Comparison of ENCODE assay signal across 24 cellular contexts in genomic region chr2:212271583-212271982, GRCh38.
"Had no signal": no experiment of that assay in that cellular context is flagged by ENCODE, and none has a peak within 500 bp of the region (broad histone marks: within the 10 kb centered on the region; RNA-seq: fewer than 3 reads in every experiment).

No MANE protein-coding gene starts in this region.

- H2AFZ ChIP-seq: hepatocyte had no signal

- H3K4me2 ChIP-seq: hepatocyte had no signal

- H3K4me1 ChIP-seq: esophagus squamous epithelium, foreskin keratinocyte, gastroesophageal sphincter, heart left ventricle, left lung, lower lobe of right lung had no signal

- H3K79me2 ChIP-seq: hepatocyte had no signal

- H3K4me1 Mint-ChIP-seq: naive B cell had no signal

- DNase-seq: dermis blood vessel endothelial cell; dorsolateral prefrontal cortex; effector CD4-positive, alpha-beta T cell; effector memory CD4-positive, alpha-beta T cell; erythroblast; esophagus squamous epithelium; heart left ventricle; hypothalamus; left cardiac atrium; left lung; left ventricle myocardium superior; lower lobe of right lung; mesenchymal stem cell; mucosa of descending colon; naive B cell had no signal

- H3K9me3 ChIP-seq: esophagus squamous epithelium, gastroesophageal sphincter, heart left ventricle, left lung, lower lobe of right lung, mucosa of descending colon had no signal

- H3K36me3 ChIP-seq: esophagus squamous epithelium, gastroesophageal sphincter, heart left ventricle, left lung, lower lobe of right lung had no signal

- H3K27ac Mint-ChIP-seq: mesothelial cell of epicardium, naive B cell had no signal

- H3K27ac ChIP-seq: coronary artery, dorsolateral prefrontal cortex, epithelial cell of prostate, esophagus squamous epithelium, foreskin keratinocyte, gastroesophageal sphincter, heart left ventricle, hepatocyte, left lung, lower lobe of right lung had no signal

- H3K36me3 Mint-ChIP-seq: mesothelial cell of epicardium, naive B cell had no signal

- H3K27me3 ChIP-seq: dorsolateral prefrontal cortex, esophagus squamous epithelium, foreskin keratinocyte, gastroesophageal sphincter, heart left ventricle, hepatocyte, left lung had no signal

- H3K27me3 Mint-ChIP-seq: naive B cell had no signal

- H3K9me3 Mint-ChIP-seq: mesothelial cell of epicardium had no signal

- ATAC-seq: esophagus mucosa, gastroesophageal sphincter, heart left ventricle, left cardiac atrium, left lung, left ventricle myocardium superior, lower lobe of right lung, mucosa of descending colon had no signal

- H3K4me3 ChIP-seq: coronary artery, dorsolateral prefrontal cortex, esophagus squamous epithelium, gastroesophageal sphincter, heart left ventricle, hepatocyte, left lung, lower lobe of right lung, mucosa of descending colon had no signal

- H3K4me3 Mint-ChIP-seq: mesothelial cell of epicardium, naive B cell had no signal

- FAIRE-seq: colon, keratinocyte had no signal
